Comparison of ENCODE assay signal across 25 cellular contexts in genomic region chrX:110032534-110033161, GRCh38. TPM values are rescaled to one million over a fixed set of nuclear protein-coding genes. Genes with fewer than 3 reads are reported as not detected.
A peak's percentile ranks its signal among the peaks of the same experiment; 100 is the strongest.
DNase-seq lines count a peak whose midpoint lies in the region; TF ChIP-seq lines count a peak whose summit lies in the region.
"Had no signal": no experiment of that assay in that cellular context is flagged by ENCODE, and none has a peak within 500 bp of the region (broad histone marks: within the 10 kb centered on the region; RNA-seq: fewer than 3 reads in every experiment).

No MANE protein-coding gene starts in this region.

- peak; percentile 87 for TF ChIP-seq EP300 in neural cell (conservative IDR thresholded peaks at IDR 0.05; ENCODE audit: poor library complexity, severe bottlenecking)

- no peaks in the 10 kb centered on the region for H3K9me2 ChIP-seq in neural cell (ENCODE audit: insufficient read depth, low read length)
- no peaks in the 10 kb centered on the region for H3K9me2 ChIP-seq in Karpas-422 (replicated peaks; ENCODE audit: insufficient read depth, low read length)

- TF ChIP-seq CTCF in VCaP (conservative IDR thresholded peaks at IDR 0.05) (no peak), neural cell (IDR thresholded peaks at IDR 0.05; ENCODE audit: poor library complexity, severe bottlenecking) (no peak)

- H3F3A ChIP-seq in neural cell (ENCODE audit: insufficient read depth, low read length, poor library complexity, severe bottlenecking) = no peaks in the 10 kb centered on the region

- peak; percentile 27 for DNase-seq in NCI-H748 (lab: John Stamatoyannopoulos, UW; ENCODE audit: unreplicated experiment)
- no peak for DNase-seq in NCI-H748 treated with DMSO at 0.1 percent for 48 hours (lab: John Stamatoyannopoulos, UW)
- peak; percentile 62 for DNase-seq in NCI-H2029 treated with DMSO at 0.1 percent for 48 hours (lab: John Stamatoyannopoulos, UW)
- no peak for DNase-seq in LoVo (ENCODE audit: low spot score)
- no peak for DNase-seq in Karpas-422
- no peak for DNase-seq in kidney tubule cell (ENCODE audit: low spot score)
- DNase-seq: activated CD4-positive, alpha-beta memory T cell treated with anti-CD3 and anti-CD28 coated beads, Interleukin-2, amount 10 ng/mL, durations not matched to agents 7 days and 5 days; activated CD4-positive, alpha-beta T cell treated with anti-CD3 and anti-CD28 coated beads for 1 hour; activated CD8-positive, alpha-beta memory T cell treated with anti-CD3 and anti-CD28 coated beads, Interleukin-2, amount 50 U/mL, for 48 hours; activated naive CD4-positive, alpha-beta T cell treated with anti-CD3 and anti-CD28 coated beads, Interleukin-2, amount 10 ng/mL, durations not matched to agents 7 days and 5 days; BE2C; CD8-positive, alpha-beta memory T cell; head of caudate nucleus; IMR-90; kidney glomerular epithelial cell; NCI-H1694 treated with DMSO at 0.1 percent for 48 hours; NCI-H226; NK-92 treated with Interleukin-12 subunit alpha and Interleukin-12 subunit beta, amount 100 ng/mL, for 24 hours; stimulated activated CD4-positive, alpha-beta T cell treated with anti-CD3 and anti-CD28 coated beads, Interleukin-12 subunit alpha, Interleukin-12 subunit beta, amount 100 ng/mL, for 4 hours; stimulated activated CD4-positive, alpha-beta T cell treated with anti-CD3 and anti-CD28 coated beads, Interleukin-4, amount 100 ng/mL, for 24 hours; substantia nigra; upper lobe of right lung had no signal

- H3K9me3 ChIP-seq in neural cell (ENCODE audit: low read length) (no peaks in the 10 kb centered on the region), Karpas-422 (ENCODE audit: low read length) (no peaks in the 10 kb centered on the region)
- H3K9me3 ChIP-seq: BE2C, SJSA1, upper lobe of right lung had no signal

- H3K4me2 ChIP-seq in neural cell (ENCODE audit: low read length) (peak overlapping the region; percentile 51), Karpas-422 (ENCODE audit: low read depth, low read length, poor library complexity, severe bottlenecking) (no peak overlapping the region)

- H2AFZ ChIP-seq in neural cell (ENCODE audit: low read depth, low read length) = no peak overlapping the region
- no peak overlapping the region for H2AFZ ChIP-seq in Karpas-422 (ENCODE audit: low read length)

- H3K4me3 ChIP-seq in neural cell (ENCODE audit: low read length) (peak overlapping the region; percentile 45), Karpas-422 (ENCODE audit: low read length) (no peak overlapping the region)
- H3K4me3 ChIP-seq: SJSA1, upper lobe of right lung had no signal

- H4K20me1 ChIP-seq in neural cell (ENCODE audit: insufficient read depth) (no peaks in the 10 kb centered on the region), Karpas-422 (ENCODE audit: insufficient read depth, low read depth, low read length) (no peaks in the 10 kb centered on the region)

- H3K27ac ChIP-seq in VCaP (peak overlapping the region; percentile 14; the same call in 1 of the 2 replicates), neural cell (ENCODE audit: low read length) (peak overlapping the region; percentile 67), Karpas-422 (ENCODE audit: low read length) (no peak overlapping the region)
- H3K27ac ChIP-seq: SJSA1, upper lobe of right lung had no signal

- H3K79me2 ChIP-seq in neural cell (replicated peaks; ENCODE audit: insufficient read depth, low read length) (no peaks in the 10 kb centered on the region), Karpas-422 (ENCODE audit: low read length) (peaks cover 30% of the 10 kb centered on the region)

- H3K4me1 ChIP-seq in Karpas-422 (ENCODE audit: low read length) = peaks cover 21% of the 10 kb centered on the region
- H3K4me1 ChIP-seq: BE2C, SJSA1, upper lobe of right lung had no signal

- TF ChIP-seq RAD21 in neural cell (conservative IDR thresholded peaks at IDR 0.05) = no peak

- no peak overlapping the region for H3K9ac ChIP-seq in neural cell (ENCODE audit: low read length)
- H3K9ac ChIP-seq in Karpas-422 (ENCODE audit: low read length) = no peak overlapping the region

- H3K36me3 ChIP-seq in neural cell (ENCODE audit: insufficient read depth, low read length) = no peaks in the 10 kb centered on the region
- H3K36me3 ChIP-seq in Karpas-422 (ENCODE audit: insufficient read depth, low read length) = no peaks in the 10 kb centered on the region
- H3K36me3 ChIP-seq: BE2C, SJSA1, upper lobe of right lung had no signal

- H3K27me3 ChIP-seq in neural cell (ENCODE audit: insufficient read depth, low read depth, low read length) = no peaks in the 10 kb centered on the region
- no peaks in the 10 kb centered on the region for H3K27me3 ChIP-seq in Karpas-422 (ENCODE audit: low read length)
- H3K27me3 ChIP-seq: BE2C, SJSA1, upper lobe of right lung had no signal

TF ChIP-seq in neural cell, 6 proteins besides CTCF, POLR2A, EP300 and RAD21:
- TF ChIP-seq POLR2AphosphoS5 (IDR thresholded peaks at IDR 0.05) = peak; percentile 60
- TF ChIP-seq, protein P1, sequence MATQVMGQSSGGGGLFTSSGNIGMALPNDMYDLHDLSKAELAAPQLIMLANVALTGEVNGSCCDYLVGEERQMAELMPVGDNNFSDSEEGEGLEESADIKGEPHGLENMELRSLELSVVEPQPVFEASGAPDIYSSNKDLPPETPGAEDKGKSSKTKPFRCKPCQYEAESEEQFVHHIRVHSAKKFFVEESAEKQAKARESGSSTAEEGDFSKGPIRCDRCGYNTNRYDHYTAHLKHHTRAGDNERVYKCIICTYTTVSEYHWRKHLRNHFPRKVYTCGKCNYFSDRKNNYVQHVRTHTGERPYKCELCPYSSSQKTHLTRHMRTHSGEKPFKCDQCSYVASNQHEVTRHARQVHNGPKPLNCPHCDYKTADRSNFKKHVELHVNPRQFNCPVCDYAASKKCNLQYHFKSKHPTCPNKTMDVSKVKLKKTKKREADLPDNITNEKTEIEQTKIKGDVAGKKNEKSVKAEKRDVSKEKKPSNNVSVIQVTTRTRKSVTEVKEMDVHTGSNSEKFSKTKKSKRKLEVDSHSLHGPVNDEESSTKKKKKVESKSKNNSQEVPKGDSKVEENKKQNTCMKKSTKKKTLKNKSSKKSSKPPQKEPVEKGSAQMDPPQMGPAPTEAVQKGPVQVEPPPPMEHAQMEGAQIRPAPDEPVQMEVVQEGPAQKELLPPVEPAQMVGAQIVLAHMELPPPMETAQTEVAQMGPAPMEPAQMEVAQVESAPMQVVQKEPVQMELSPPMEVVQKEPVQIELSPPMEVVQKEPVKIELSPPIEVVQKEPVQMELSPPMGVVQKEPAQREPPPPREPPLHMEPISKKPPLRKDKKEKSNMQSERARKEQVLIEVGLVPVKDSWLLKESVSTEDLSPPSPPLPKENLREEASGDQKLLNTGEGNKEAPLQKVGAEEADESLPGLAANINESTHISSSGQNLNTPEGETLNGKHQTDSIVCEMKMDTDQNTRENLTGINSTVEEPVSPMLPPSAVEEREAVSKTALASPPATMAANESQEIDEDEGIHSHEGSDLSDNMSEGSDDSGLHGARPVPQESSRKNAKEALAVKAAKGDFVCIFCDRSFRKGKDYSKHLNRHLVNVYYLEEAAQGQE (IDR thresholded peaks at IDR 0.05; ENCODE audit: borderline replicate concordance) = peak; percentile 37
- TF ChIP-seq EZH2 (IDR thresholded peaks at IDR 0.05; ENCODE audit: borderline replicate concordance, insufficient read depth, low read length, poor library complexity, severe bottlenecking) = no peak
- no peak for TF ChIP-seq SMC3 (conservative IDR thresholded peaks at IDR 0.05; ENCODE audit: poor library complexity)

RNA-seq across cellular contexts. Expression of gene TMEM164, which starts 29.7 kb away (rescaled TPM):
- 12.5 and 52.8 TPM in 2 replicates for polyA plus RNA-seq in neural cell
- 18.3 and 20.5 TPM in 2 replicates for polyA minus RNA-seq in neural cell
- 14.1 and 16.2 TPM in 2 replicates for total RNA-seq in Karpas-422 (2014; rRNA removed; shearing (Covaris generic); ENCODE audit: low replicate concordance)

Comparison
In these comparisons a context has a peak if more than half of its experiments do, and no peak if none do; other contexts are left out.
1. DNase-seq: peak in NCI-H748 (single experiment) and NCI-H2029 treated with DMSO at 0.1 percent for 48 hours (single experiment); none in NCI-H748 treated with DMSO at 0.1 percent for 48 hours (single experiment), LoVo (single experiment), Karpas-422 (single experiment) and kidney tubule cell (single experiment).